Comparison of ENCODE assay signal across 21 cellular contexts in the genomic region with DNA sequence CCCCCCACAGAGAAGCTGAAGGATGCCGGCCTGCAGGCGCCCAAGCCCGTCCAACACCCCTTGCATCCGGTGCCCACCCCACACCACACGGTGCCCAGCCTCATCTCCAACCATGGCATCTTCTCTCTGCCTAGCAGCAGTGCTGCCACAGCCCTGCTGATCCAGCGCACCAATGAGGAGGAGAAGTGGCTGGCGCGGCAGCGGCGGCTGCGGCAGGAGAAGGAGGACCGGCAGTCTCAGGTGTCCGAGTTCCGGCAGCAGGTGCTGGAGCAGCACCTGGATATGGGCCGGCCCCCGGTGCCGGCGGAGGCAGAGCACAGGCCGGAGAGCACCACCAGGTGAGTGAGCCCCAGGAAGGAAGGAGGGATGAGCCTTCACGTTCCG. TPM values are rescaled to one million over a fixed set of nuclear protein-coding genes. Genes with fewer than 3 reads are reported as not detected.
"Had no signal": no experiment of that assay in that cellular context is flagged by ENCODE, and none has a peak within 500 bp of the region (broad histone marks: within the 10 kb centered on the region; RNA-seq: fewer than 3 reads in every experiment).

No MANE protein-coding gene starts in this region.

- H3K4me3 ChIP-seq: ascending aorta, esophagus muscularis mucosa, gastroesophageal sphincter, heart right ventricle, prostate gland, right lobe of liver, thoracic aorta, upper lobe of left lung had no signal

- H3K27me3 ChIP-seq: ascending aorta, esophagus muscularis mucosa, gastroesophageal sphincter, heart right ventricle, right lobe of liver, upper lobe of left lung had no signal

- ATAC-seq: activated T-cell treated with anti-CD3 and anti-CD28 coated beads, Interleukin-2, amount 50 U/mL, for 72 hours; gastroesophageal sphincter; heart right ventricle; right lobe of liver; stimulated activated memory B cell treated with anti-CD40 and anti-IgM and Interleukin-4, amounts not matched to agents 10 μg/mL and 1 μg/mL and 100 μg/mL, for 72 hours; T-helper 17 cell had no signal

- H3K9me3 ChIP-seq: ascending aorta, esophagus muscularis mucosa, gastroesophageal sphincter, heart right ventricle, prostate gland, right lobe of liver, thoracic aorta, upper lobe of left lung had no signal

- FAIRE-seq: endothelial cell of umbilical vein, small intestine had no signal

- H3K27ac ChIP-seq: ascending aorta, esophagus muscularis mucosa, gastroesophageal sphincter, heart right ventricle, prostate gland, right lobe of liver, thoracic aorta, upper lobe of left lung had no signal

- H3K27me3 Mint-ChIP-seq: stimulated activated memory B cell treated with anti-CD40 and anti-IgM and Interleukin-4, amounts not matched to agents 10 μg/mL and 1 μg/mL and 100 μg/mL, for 72 hours; T-helper 17 cell had no signal

- DNase-seq: activated CD4-positive, alpha-beta T cell treated with anti-CD3 and anti-CD28 coated beads, Interleukin-2, amount 50 U/mL, for 4 hours; activated effector memory CD4-positive, alpha-beta T cell treated with anti-CD3 and anti-CD28 coated beads, Interleukin-2, amount 50 U/mL, for 16 hours; activated naive CD4-positive, alpha-beta T cell treated with anti-CD3 and anti-CD28 coated beads, Interleukin-2, amount 50 U/mL, for 16 hours; activated T-cell treated with anti-CD3 and anti-CD28 coated beads, Interleukin-2, amount 50 U/mL, for 72 hours; cerebellar nuclear complex; dermis blood vessel endothelial cell; effector memory CD4-positive, alpha-beta T cell; heart right ventricle; mammary epithelial cell; small intestine; stimulated activated CD4-positive, alpha-beta T cell treated with anti-CD3 and anti-CD28 coated beads, Interleukin-4, amount 100 ng/mL, for 1 hour; T-helper 17 cell had no signal

- H3K9me3 Mint-ChIP-seq: activated T-cell treated with anti-CD3 and anti-CD28 coated beads, Interleukin-2, amount 50 U/mL, for 72 hours; stimulated activated memory B cell treated with anti-CD40 and anti-IgM and Interleukin-4, amounts not matched to agents 10 μg/mL and 1 μg/mL and 100 μg/mL, for 72 hours had no signal

- H3K4me1 ChIP-seq: right lobe of liver had no signal

- H3K4me3 Mint-ChIP-seq: activated T-cell treated with anti-CD3 and anti-CD28 coated beads, Interleukin-2, amount 50 U/mL, for 72 hours; stimulated activated memory B cell treated with anti-CD40 and anti-IgM and Interleukin-4, amounts not matched to agents 10 μg/mL and 1 μg/mL and 100 μg/mL, for 72 hours; T-helper 17 cell had no signal

- H3K27ac Mint-ChIP-seq: activated T-cell treated with anti-CD3 and anti-CD28 coated beads, Interleukin-2, amount 50 U/mL, for 72 hours; stimulated activated memory B cell treated with anti-CD40 and anti-IgM and Interleukin-4, amounts not matched to agents 10 μg/mL and 1 μg/mL and 100 μg/mL, for 72 hours; T-helper 17 cell had no signal

RNA-seq across cellular contexts. Expression of a gene that starts 31.5 kb away (rescaled TPM):
- total RNA-seq: ascending aorta had no signal
